30 cellular contexts compared by ENCODE assay signal in genomic region chr4:62006108-62006507, GRCh38.
"Had no signal": no experiment of that assay in that cellular context is flagged by ENCODE, and none has a peak within 500 bp of the region (broad histone marks: within the 10 kb centered on the region; RNA-seq: fewer than 3 reads in every experiment).

No MANE protein-coding gene starts in this region.

- H3K27me3 ChIP-seq: brain microvascular endothelial cell, dorsolateral prefrontal cortex, esophagus muscularis mucosa, foreskin keratinocyte, gastrocnemius medialis, heart left ventricle had no signal

- H3K4me1 Mint-ChIP-seq: activated CD4-positive, alpha-beta memory T cell treated with anti-CD3 and anti-CD28 coated beads, Interleukin-2, amount 10 ng/mL, durations not matched to agents 7 days and 5 days; activated CD4-positive, alpha-beta T cell treated with anti-CD3 and anti-CD28 coated beads, Interleukin-2, amount 10 ng/mL, durations not matched to agents 7 days and 5 days; activated naive CD4-positive, alpha-beta T cell treated with anti-CD3 and anti-CD28 coated beads, Interleukin-2, amount 10 ng/mL, durations not matched to agents 7 days and 5 days; central memory CD8-positive, alpha-beta T cell had no signal

- H3K4me1 ChIP-seq: esophagus muscularis mucosa, foreskin keratinocyte, gastrocnemius medialis, heart left ventricle had no signal

- H3K4me3 Mint-ChIP-seq: activated CD4-positive, alpha-beta memory T cell treated with anti-CD3 and anti-CD28 coated beads, Interleukin-2, amount 10 ng/mL, durations not matched to agents 7 days and 5 days; activated CD4-positive, alpha-beta T cell treated with anti-CD3 and anti-CD28 coated beads, Interleukin-2, amount 10 ng/mL, durations not matched to agents 7 days and 5 days; activated naive CD4-positive, alpha-beta T cell treated with anti-CD3 and anti-CD28 coated beads, Interleukin-2, amount 10 ng/mL, durations not matched to agents 7 days and 5 days; activated naive CD8-positive, alpha-beta T cell; activated T-cell treated with anti-CD3 and anti-CD28 coated beads, Interleukin-2, amount 50 U/mL, for 24 hours; activated T-cell treated with anti-CD3 and anti-CD28 coated beads, Interleukin-2, amount 50 U/mL, for 72 hours; central memory CD8-positive, alpha-beta T cell; dendritic cell treated with granulocyte-macrophage colony-stimulating factor and Interleukin-4, amounts not matched to agents 40 ng/mL and 50 ng/mL, for 4 days had no signal

- H3K4me3 ChIP-seq: coronary artery, dorsolateral prefrontal cortex, esophagus muscularis mucosa, gastrocnemius medialis, heart left ventricle had no signal

- H3K9me3 ChIP-seq: esophagus muscularis mucosa, gastrocnemius medialis, heart left ventricle had no signal

- FAIRE-seq: astrocyte, bronchial epithelial cell had no signal

- ATAC-seq: activated T-cell treated with anti-CD3 and anti-CD28 coated beads, Interleukin-2, amount 50 U/mL, for 72 hours; foreskin keratinocyte; gastrocnemius medialis; heart left ventricle had no signal

- DNase-seq: activated CD4-positive, alpha-beta memory T cell treated with anti-CD3 and anti-CD28 coated beads, Interleukin-2, amount 10 ng/mL, durations not matched to agents 7 days and 5 days; activated CD4-positive, alpha-beta T cell treated with anti-CD3 and anti-CD28 coated beads for 1 hour; activated CD4-positive, alpha-beta T cell treated with anti-CD3 and anti-CD28 coated beads for 4 hours; activated CD4-positive, alpha-beta T cell treated with anti-CD3 and anti-CD28 coated beads, Interleukin-2, amount 10 ng/mL, durations not matched to agents 7 days and 5 days; activated CD4-positive, alpha-beta T cell treated with anti-CD3 and anti-CD28 coated beads, Interleukin-2, amount 50 U/mL, for 4 hours; activated CD8-positive, alpha-beta memory T cell treated with anti-CD3 and anti-CD28 coated beads, Interleukin-2, amount 50 U/mL, for 48 hours; activated gamma-delta T cell; activated naive CD4-positive, alpha-beta T cell; activated naive CD4-positive, alpha-beta T cell treated with anti-CD3 and anti-CD28 coated beads, Interleukin-2, amount 10 ng/mL, durations not matched to agents 7 days and 5 days; activated T-cell treated with anti-CD3 and anti-CD28 coated beads for 4 hours; activated T-cell treated with anti-CD3 and anti-CD28 coated beads, Interleukin-2, amount 50 U/mL, for 24 hours; activated T-cell treated with anti-CD3 and anti-CD28 coated beads, Interleukin-2, amount 50 U/mL, for 72 hours; amniotic stem cell; anterior cingulate cortex; brain microvascular endothelial cell; dorsolateral prefrontal cortex; effector memory CD4-positive, alpha-beta T cell; erythroblast; foreskin keratinocyte; gastrocnemius medialis; glutamatergic neuron; heart left ventricle; T-helper 2 cell had no signal

- H3K36me3 ChIP-seq: brain microvascular endothelial cell, esophagus muscularis mucosa, gastrocnemius medialis, heart left ventricle had no signal

- H3K27ac Mint-ChIP-seq: activated CD4-positive, alpha-beta memory T cell treated with anti-CD3 and anti-CD28 coated beads, Interleukin-2, amount 10 ng/mL, durations not matched to agents 7 days and 5 days; activated CD4-positive, alpha-beta T cell treated with anti-CD3 and anti-CD28 coated beads, Interleukin-2, amount 10 ng/mL, durations not matched to agents 7 days and 5 days; activated naive CD4-positive, alpha-beta T cell treated with anti-CD3 and anti-CD28 coated beads, Interleukin-2, amount 10 ng/mL, durations not matched to agents 7 days and 5 days; activated naive CD8-positive, alpha-beta T cell; activated T-cell treated with anti-CD3 and anti-CD28 coated beads, Interleukin-2, amount 50 U/mL, for 24 hours; activated T-cell treated with anti-CD3 and anti-CD28 coated beads, Interleukin-2, amount 50 U/mL, for 72 hours; dendritic cell treated with granulocyte-macrophage colony-stimulating factor and Interleukin-4, amounts not matched to agents 40 ng/mL and 50 ng/mL, for 4 days had no signal

- H3K27me3 Mint-ChIP-seq: activated CD4-positive, alpha-beta memory T cell treated with anti-CD3 and anti-CD28 coated beads, Interleukin-2, amount 10 ng/mL, durations not matched to agents 7 days and 5 days; activated CD4-positive, alpha-beta T cell treated with anti-CD3 and anti-CD28 coated beads, Interleukin-2, amount 10 ng/mL, durations not matched to agents 7 days and 5 days; activated naive CD4-positive, alpha-beta T cell treated with anti-CD3 and anti-CD28 coated beads, Interleukin-2, amount 10 ng/mL, durations not matched to agents 7 days and 5 days; activated naive CD8-positive, alpha-beta T cell; activated T-cell treated with anti-CD3 and anti-CD28 coated beads, Interleukin-2, amount 50 U/mL, for 24 hours; central memory CD8-positive, alpha-beta T cell; dendritic cell treated with granulocyte-macrophage colony-stimulating factor and Interleukin-4, amounts not matched to agents 40 ng/mL and 50 ng/mL, for 4 days had no signal

- H3K27ac ChIP-seq: brain microvascular endothelial cell, coronary artery, dorsolateral prefrontal cortex, esophagus muscularis mucosa, foreskin keratinocyte, gastrocnemius medialis, heart left ventricle had no signal

- H3K36me3 Mint-ChIP-seq: activated naive CD4-positive, alpha-beta T cell treated with anti-CD3 and anti-CD28 coated beads, Interleukin-2, amount 10 ng/mL, durations not matched to agents 7 days and 5 days; activated naive CD8-positive, alpha-beta T cell had no signal
